ENCODE assay signal across 9 cellular contexts in genomic region chr5:141747152-141747640, GRCh38.
DNase-seq lines count a peak whose midpoint lies in the region; ATAC-seq, FAIRE-seq and TF ChIP-seq lines count a peak whose summit lies in the region.
"Had no signal": no experiment of that assay in that cellular context is flagged by ENCODE, and none has a peak within 500 bp of the region (broad histone marks: within the 10 kb centered on the region; RNA-seq: fewer than 3 reads in every experiment).

No MANE protein-coding gene starts in this region.

- H3K27ac Mint-ChIP-seq in astrocyte (ENCODE audit: unreplicated experiment), result no peak overlapping the region
- no peak overlapping the region for H3K27ac Mint-ChIP-seq in activated naive CD8-positive, alpha-beta T cell treated with anti-CD3 and anti-CD28 coated beads for 36 hours
- H3K27ac Mint-ChIP-seq: stimulated activated naive CD8-positive, alpha-beta T cell treated with anti-CD3 and anti-CD28 coated beads, Interleukin-15, Interleukin-2, amounts not matched to agents 100 ng/mL and 50 ng/mL, for 24 hours had no signal

- no peaks in the 10 kb centered on the region for H3K36me3 ChIP-seq in astrocyte (ENCODE audit: insufficient read depth, low read length)

- H3K79me2 ChIP-seq in astrocyte (ENCODE audit: insufficient read depth, low read length), result no peaks in the 10 kb centered on the region

- H3K4me3 Mint-ChIP-seq in astrocyte (ENCODE audit: unreplicated experiment), result no peak overlapping the region
- no peak overlapping the region for H3K4me3 Mint-ChIP-seq in activated naive CD8-positive, alpha-beta T cell treated with anti-CD3 and anti-CD28 coated beads for 36 hours
- H3K4me3 Mint-ChIP-seq: stimulated activated naive CD8-positive, alpha-beta T cell treated with anti-CD3 and anti-CD28 coated beads, Interleukin-15, Interleukin-2, amounts not matched to agents 100 ng/mL and 50 ng/mL, for 24 hours had no signal

- H4K20me1 ChIP-seq in astrocyte (ENCODE audit: insufficient read depth, low read length), result no peaks in the 10 kb centered on the region

- H3K9ac ChIP-seq in astrocyte (ENCODE audit: low read length), result no peak overlapping the region

- H3K4me1 ChIP-seq in astrocyte (ENCODE audit: insufficient read depth, low read length), result no peaks in the 10 kb centered on the region

- H3K9me3 Mint-ChIP-seq in astrocyte (ENCODE audit: unreplicated experiment), result no peaks in the 10 kb centered on the region
- H3K9me3 Mint-ChIP-seq in activated naive CD8-positive, alpha-beta T cell treated with anti-CD3 and anti-CD28 coated beads for 36 hours, result no peaks in the 10 kb centered on the region
- H3K9me3 Mint-ChIP-seq: stimulated activated naive CD8-positive, alpha-beta T cell treated with anti-CD3 and anti-CD28 coated beads, Interleukin-15, Interleukin-2, amounts not matched to agents 100 ng/mL and 50 ng/mL, for 24 hours had no signal

- no peaks in the 10 kb centered on the region for H3K4me1 Mint-ChIP-seq in astrocyte (ENCODE audit: low read depth, unreplicated experiment)
- H3K4me1 Mint-ChIP-seq in activated naive CD8-positive, alpha-beta T cell treated with anti-CD3 and anti-CD28 coated beads for 36 hours, result no peaks in the 10 kb centered on the region

- no peak overlapping the region for H3K4me3 ChIP-seq in astrocyte (ENCODE audit: insufficient read depth, low read depth, low read length)

- DNase-seq in NCI-H2029 treated with DMSO at 0.1 percent for 48 hours (lab: John Stamatoyannopoulos, UW), result peak; percentile 67
- DNase-seq in astrocyte (ENCODE audit: low read depth), result peak; percentile 29
- DNase-seq in iPS DF 19.7 (ENCODE audit: low read depth, low spot score), result peak; percentile 78
- peak; percentile 95 for DNase-seq in superior temporal gyrus (ENCODE audit: extremely low spot score)
- no peak for DNase-seq in SKM-1 (lab: John Stamatoyannopoulos, UW; ENCODE audit: unreplicated experiment)
- no peak for DNase-seq in stimulated activated CD4-positive, alpha-beta T cell treated with anti-CD3 and anti-CD28 coated beads, Interleukin-2, amount 100 ng/mL, for 24 hours
- no peak for DNase-seq in activated naive CD8-positive, alpha-beta T cell treated with anti-CD3 and anti-CD28 coated beads for 36 hours

- H3K27ac ChIP-seq in astrocyte (ENCODE audit: low read depth, low read length), result no peak overlapping the region

- no peak overlapping the region for H2AFZ ChIP-seq in astrocyte (ENCODE audit: low read depth, low read length)

- H3K27me3 Mint-ChIP-seq in astrocyte (ENCODE audit: low read depth, unreplicated experiment), result peaks cover 75% of the 10 kb centered on the region
- peaks cover 49% of the 10 kb centered on the region for H3K27me3 Mint-ChIP-seq in activated naive CD8-positive, alpha-beta T cell treated with anti-CD3 and anti-CD28 coated beads for 36 hours

- peaks cover 2% of the 10 kb centered on the region for H3K36me3 Mint-ChIP-seq in astrocyte (ENCODE audit: low read depth, unreplicated experiment)
- no peaks in the 10 kb centered on the region for H3K36me3 Mint-ChIP-seq in activated naive CD8-positive, alpha-beta T cell treated with anti-CD3 and anti-CD28 coated beads for 36 hours

- no peak overlapping the region for H3K4me2 ChIP-seq in astrocyte (ENCODE audit: low read length)

- no peak for FAIRE-seq in astrocyte (lab: Jason Lieb, UNC)

- ATAC-seq in GM18502 (IDR thresholded peaks at IDR 0.05; ENCODE audit: poor library complexity, unreplicated experiment), result peak; percentile 68

- peaks cover 39% of the 10 kb centered on the region for H3K27me3 ChIP-seq in astrocyte (ENCODE audit: insufficient read depth, low read length)

- TF ChIP-seq CTCF in astrocyte (IDR thresholded peaks at IDR 0.05; ENCODE audit: insufficient read depth, low read depth, low read length), result no peak

- H3K9me3 ChIP-seq in astrocyte (ENCODE audit: insufficient read depth, low read depth, low read length), result no peaks in the 10 kb centered on the region

Comparison
In these comparisons a context has a peak if more than half of its experiments do, and no peak if none do; other contexts are left out.
1. DNase-seq: peak in NCI-H2029 treated with DMSO at 0.1 percent for 48 hours (single experiment), astrocyte (single experiment), iPS DF 19.7 (single experiment) and superior temporal gyrus (single experiment); none in SKM-1 (single experiment), stimulated activated CD4-positive, alpha-beta T cell treated with anti-CD3 and anti-CD28 coated beads, Interleukin-2, amount 100 ng/mL, for 24 hours (0 of 2) and activated naive CD8-positive, alpha-beta T cell treated with anti-CD3 and anti-CD28 coated beads for 36 hours (single experiment).